9 cellular contexts compared by ENCODE assay signal in genomic region chr7:140646931-140647647, GRCh38. TPM values are rescaled to one million over a fixed set of nuclear protein-coding genes. Genes with fewer than 3 reads are reported as not detected.
DNase-seq lines count a peak whose midpoint lies in the region; ATAC-seq and TF ChIP-seq lines count a peak whose summit lies in the region.
"Had no signal": no experiment of that assay in that cellular context is flagged by ENCODE, and none has a peak within 500 bp of the region (broad histone marks: within the 10 kb centered on the region; RNA-seq: fewer than 3 reads in every experiment).

No MANE protein-coding gene starts in this region.

- H3K9me3 Mint-ChIP-seq in CD8-positive, alpha-beta T cell = no peaks in the 10 kb centered on the region
- H3K9me3 Mint-ChIP-seq in activated naive CD4-positive, alpha-beta T cell treated with anti-CD3 and anti-CD28 coated beads for 36 hours = no peaks in the 10 kb centered on the region

- no peak overlapping the region for H3K27ac Mint-ChIP-seq in CD8-positive, alpha-beta T cell
- H3K27ac Mint-ChIP-seq in activated naive CD4-positive, alpha-beta T cell treated with anti-CD3 and anti-CD28 coated beads for 36 hours = no peak overlapping the region

- no peaks in the 10 kb centered on the region for H3K36me3 Mint-ChIP-seq in CD8-positive, alpha-beta T cell
- no peaks in the 10 kb centered on the region for H3K36me3 Mint-ChIP-seq in activated naive CD4-positive, alpha-beta T cell treated with anti-CD3 and anti-CD28 coated beads for 36 hours (ENCODE audit: low read depth)

- ATAC-seq in CD8-positive, alpha-beta T cell = peak; percentile 84
- ATAC-seq in GM18907 (IDR thresholded peaks at IDR 0.05; ENCODE audit: unreplicated experiment) (peak; percentile 89), HG03159 (IDR thresholded peaks at IDR 0.05; ENCODE audit: unreplicated experiment) (peak; percentile 87), heart left ventricle (peak; percentile 60 to 71 (median 69))

- peak; percentile 41 for TF ChIP-seq CTCF in CD8-positive, alpha-beta T cell (IDR thresholded peaks at IDR 0.05)
- TF ChIP-seq CTCF in heart left ventricle (IDR thresholded peaks at IDR 0.05) (peak; percentile 18 to 63 (median 42)), spleen (IDR thresholded peaks at IDR 0.05 in 8 of 11, conservative IDR thresholded peaks at IDR 0.05 in 3 of 11) (peak in 10 of 11 experiments; percentile 9 to 71 (median 56))

- peaks cover 6% of the 10 kb centered on the region for H3K4me1 Mint-ChIP-seq in CD8-positive, alpha-beta T cell (ENCODE audit: low read depth)
- H3K4me1 Mint-ChIP-seq in activated naive CD4-positive, alpha-beta T cell treated with anti-CD3 and anti-CD28 coated beads for 36 hours (ENCODE audit: low read depth) = no peaks in the 10 kb centered on the region

- no peak for TF ChIP-seq POLR2A in heart left ventricle (IDR thresholded peaks at IDR 0.05)
- no peak for TF ChIP-seq POLR2A in spleen (IDR thresholded peaks at IDR 0.05)

- intact Hi-C loops in CD8-positive, alpha-beta T cell (cut with DNase I, micrococcal nuclease) = no loop called here
- intact Hi-C loops in activated naive CD4-positive, alpha-beta T cell treated with anti-CD3 and anti-CD28 coated beads for 36 hours (cut with micrococcal nuclease) = no loop called here
- intact Hi-C loops in heart left ventricle (cut with DNase I) = loop anchor here in 2 of 10 donors (5.0 to 10.0 kb wide), 2 partner anchors 52 to 170 kb away; partner anchors contain the start of gene MKRN1 (in 1 of the 2)
- intact Hi-C loops in spleen (cut with DNase I; ENCODE audit: low total_unique reads) = no loop called here

- no peaks in the 10 kb centered on the region for H3K4me1 ChIP-seq in CD8-positive, alpha-beta T cell (ENCODE audit: insufficient read depth, low read length)
- H3K4me1 ChIP-seq in heart left ventricle (peaks cover 0 to 18% (median under 1%) of the 10 kb centered on the region in 12 donors), spleen (peaks cover 0 to 27% (median 9%) of the 10 kb centered on the region in 6 donors)

- peaks cover 21% of the 10 kb centered on the region for H3K27me3 Mint-ChIP-seq in CD8-positive, alpha-beta T cell (ENCODE audit: low read depth)
- H3K27me3 Mint-ChIP-seq in activated naive CD4-positive, alpha-beta T cell treated with anti-CD3 and anti-CD28 coated beads for 36 hours (ENCODE audit: low read depth) = peaks cover 11% of the 10 kb centered on the region

- POLR2A ChIA-PET in CD8-positive, alpha-beta T cell (lab: Charles Lee) = no interaction called here

- WGBS in heart left ventricle, 4 donors = 28 to 34% (median 33%) methylated on average over 8 of the region's 8 CpGs
- 22 to 29% (median 26%) methylated on average over 8 of the region's 8 CpGs for WGBS in spleen, 5 donors

- no peaks in the 10 kb centered on the region for H3K9me3 ChIP-seq in CD8-positive, alpha-beta T cell (ENCODE audit: low read length)
- H3K9me3 ChIP-seq in heart left ventricle = no peaks in the 10 kb centered on the region
- no peaks in the 10 kb centered on the region for H3K9me3 ChIP-seq in spleen

- H3K4me3 ChIP-seq in CD8-positive, alpha-beta T cell (ENCODE audit: low read depth, low read length) = no peak overlapping the region
- no peak overlapping the region for H3K4me3 ChIP-seq in heart left ventricle
- H3K4me3 ChIP-seq in spleen = no peak overlapping the region
- H3K4me3 ChIP-seq: SK-N-MC had no signal

- CTCF ChIA-PET in CD8-positive, alpha-beta T cell (lab: Charles Lee) = interaction anchor here (0.6 to 1.5 kb wide), 5 partner anchors 9 to 144 kb away, joined by 3 to 4 read pairs (median 3); partner anchors contain the start of gene ADCK2
- CTCF ChIA-PET in activated naive CD4-positive, alpha-beta T cell treated with anti-CD3 and anti-CD28 coated beads for 36 hours (lab: Charles Lee) = interaction anchor here (0.7 kb wide), 1 partner anchor 137 kb away, joined by 3 read pairs; no protein-coding TSS in a partner anchor

- H3K27ac ChIP-seq in CD8-positive, alpha-beta T cell (ENCODE audit: low read depth, low read length) = no peak overlapping the region
- H3K27ac ChIP-seq in heart left ventricle (no peak overlapping the region), spleen (no peak overlapping the region)
- H3K27ac ChIP-seq: SK-N-MC had no signal

- H3K4me3 Mint-ChIP-seq in CD8-positive, alpha-beta T cell = no peak overlapping the region
- H3K4me3 Mint-ChIP-seq in activated naive CD4-positive, alpha-beta T cell treated with anti-CD3 and anti-CD28 coated beads for 36 hours = no peak overlapping the region

- H3K36me3 ChIP-seq in CD8-positive, alpha-beta T cell (ENCODE audit: insufficient read depth, low read length) = no peaks in the 10 kb centered on the region
- no peaks in the 10 kb centered on the region for H3K36me3 ChIP-seq in heart left ventricle
- no peaks in the 10 kb centered on the region for H3K36me3 ChIP-seq in spleen

- H3K27me3 ChIP-seq in CD8-positive, alpha-beta T cell (ENCODE audit: insufficient read depth, low read length) = no peaks in the 10 kb centered on the region
- H3K27me3 ChIP-seq in heart left ventricle = no peaks in the 10 kb centered on the region
- peaks cover 0 to 19% (median 0%) of the 10 kb centered on the region in 7 donors for H3K27me3 ChIP-seq in spleen (replicated peaks in 1 of 7)

- peak in 5 of 7 experiments; percentile 12 to 60 (median 41) for DNase-seq in CD8-positive, alpha-beta T cell
- DNase-seq in NCI-H748 treated with DMSO at 0.1 percent for 48 hours (lab: John Stamatoyannopoulos, UW) (peak; percentile 52), heart left ventricle (peak in 1 of 5 donors; percentile 32), spleen (peak; percentile 81), dermis blood vessel endothelial cell (no peak)
- peak; percentile 56 for DNase-seq in activated naive CD4-positive, alpha-beta T cell treated with anti-CD3 and anti-CD28 coated beads for 36 hours

RNA-seq across cellular contexts. Expression of gene DENND2A, which starts 6.5 kb away (rescaled TPM):
- total RNA-seq in CD8-positive, alpha-beta T cell = under 1 TPM in 1 of 2 experiments, not detected in 1; 0.27 TPM
- total RNA-seq in activated naive CD4-positive, alpha-beta T cell treated with anti-CD3 and anti-CD28 coated beads for 36 hours = not detected
- 10 to 100 TPM in 6 of 9 donors, 1 to 10 TPM in 3; 6.7 to 17.9 (median 10.8) TPM for total RNA-seq in heart left ventricle
- 1 to 10 TPM; 4.6 to 6.2 TPM for polyA plus RNA-seq in heart left ventricle
- 10 to 100 TPM in 6 of 7 donors, 1 to 10 TPM in 1; 9.6 to 35.3 (median 19.9) TPM for total RNA-seq in spleen
- 1 to 10 TPM; 1.9 to 7.7 (median 6.6) TPM for polyA plus RNA-seq in spleen
- 0.14 and 1.0 TPM in 2 replicates for total RNA-seq in dermis blood vessel endothelial cell

RNA-seq across cellular contexts. Expression of gene ADCK2, which starts 25.7 kb away (rescaled TPM):
- total RNA-seq in CD8-positive, alpha-beta T cell = 10 to 100 TPM; 15.4 to 17.0 TPM
- total RNA-seq in activated naive CD4-positive, alpha-beta T cell treated with anti-CD3 and anti-CD28 coated beads for 36 hours = 10 to 100 TPM; 22.1 TPM
- total RNA-seq in heart left ventricle (10 to 100 TPM in 6 of 9 donors, 1 to 10 TPM in 3; 6.8 to 18.3 (median 10.5) TPM), spleen (10 to 100 TPM; 16.9 to 25.2 (median 20.4) TPM), dermis blood vessel endothelial cell (30.6 and 44.2 TPM in 2 replicates)
- polyA plus RNA-seq in heart left ventricle (10 to 100 TPM in 1 of 2 donors, 1 to 10 TPM in 1; 5.3 to 15.4 TPM), spleen (10 to 100 TPM; 10.6 to 15.6 (median 11.9) TPM)

RNA-seq across cellular contexts. Expression of gene NDUFB2, which starts 49.4 kb away (rescaled TPM):
- 10 to 100 TPM; 83.9 to 84.5 TPM for total RNA-seq in CD8-positive, alpha-beta T cell
- total RNA-seq in activated naive CD4-positive, alpha-beta T cell treated with anti-CD3 and anti-CD28 coated beads for 36 hours = 100 to 1,000 TPM; 167 to 179 TPM
- 1,000 to 10,000 TPM in 1 of 9 donors, 100 to 1,000 TPM in 8; 458 to 1,005 (median 615) TPM for total RNA-seq in heart left ventricle
- polyA plus RNA-seq in heart left ventricle = 100 to 1,000 TPM; 525 to 727 TPM
- 100 to 1,000 TPM; 104 to 235 (median 123) TPM for total RNA-seq in spleen
- polyA plus RNA-seq in spleen = 100 to 1,000 TPM; 155 to 370 (median 238) TPM
- total RNA-seq in dermis blood vessel endothelial cell = 124 and 217 TPM in 2 replicates
